24 cellular contexts compared by ENCODE assay signal in genomic region chr14:53110103-53110502, GRCh38. TPM values are rescaled to one million over a fixed set of nuclear protein-coding genes. Genes with fewer than 3 reads are reported as not detected.
DNase-seq lines count a peak whose midpoint lies in the region; ATAC-seq and TF ChIP-seq lines count a peak whose summit lies in the region.
"Had no signal": no experiment of that assay in that cellular context is flagged by ENCODE, and none has a peak within 500 bp of the region (broad histone marks: within the 10 kb centered on the region; RNA-seq: fewer than 3 reads in every experiment).

No MANE protein-coding gene starts in this region.

- no peak overlapping the region for H3K4me3 Mint-ChIP-seq in activated T-helper 17 cell treated with anti-CD3 and anti-CD28 coated beads, Interleukin-2, amount 50 U/mL, for 72 hours
- H3K4me3 Mint-ChIP-seq: activated B cell treated with CpG ODN at 0.5 μM for 24 hours; activated naive CD8-positive, alpha-beta T cell treated with anti-CD3 and anti-CD28 coated beads, Interleukin-2, amount 10 ng/mL, durations not matched to agents 7 days and 5 days had no signal

- H3K36me3 ChIP-seq in BLaER1 = peaks cover 19% of the 10 kb centered on the region
- no peaks in the 10 kb centered on the region; the same call in 1 of the 2 replicates for H3K36me3 ChIP-seq in GM06990 (ENCODE audit: control insufficient read depth, insufficient read depth, low read length)
- no peaks in the 10 kb centered on the region for H3K36me3 ChIP-seq in aorta (ENCODE audit: control insufficient read depth in 1 of 2, insufficient read depth in 2 of 2, low read length in 1 of 2)
- H3K36me3 ChIP-seq in testis (ENCODE audit: low read depth, missing control alignments) = no peaks in the 10 kb centered on the region
- H3K36me3 ChIP-seq: HAP-1, ovary, tibial nerve had no signal

- H3K27me3 Mint-ChIP-seq in activated T-helper 17 cell treated with anti-CD3 and anti-CD28 coated beads, Interleukin-2, amount 50 U/mL, for 72 hours = no peaks in the 10 kb centered on the region
- H3K27me3 Mint-ChIP-seq: activated B cell treated with CpG ODN at 0.5 μM for 24 hours; activated naive CD8-positive, alpha-beta T cell treated with anti-CD3 and anti-CD28 coated beads, Interleukin-2, amount 10 ng/mL, durations not matched to agents 7 days and 5 days had no signal

- WGBS in aorta, 2 donors = 98 to 100% methylated on average over 1 of the region's 1 CpG
- WGBS in testis, 2 donors = 97 to 100% methylated on average over 1 of the region's 1 CpG

- H3K36me3 Mint-ChIP-seq in activated T-helper 17 cell treated with anti-CD3 and anti-CD28 coated beads, Interleukin-2, amount 50 U/mL, for 72 hours (ENCODE audit: low read depth) = no peaks in the 10 kb centered on the region

- H3K9ac ChIP-seq in BLaER1 = peak overlapping the region; percentile 76

- DNase-seq in GM06990 (ENCODE audit: extremely low read depth, insufficient read length) = no peak
- peak; percentile 16 for DNase-seq in Jurkat, Clone E6-1 (ENCODE audit: low read depth, low spot score)
- no peak for DNase-seq in aorta
- DNase-seq in testis = no peak
- DNase-seq: activated B cell treated with CpG ODN at 0.5 μM for 24 hours; activated CD4-positive, alpha-beta T cell treated with anti-CD3 and anti-CD28 coated beads, Interleukin-2, amount 50 U/mL, for 4 hours; activated CD8-positive, alpha-beta memory T cell treated with anti-CD3 and anti-CD28 coated beads, Interleukin-2, amount 50 U/mL, for 48 hours; activated naive CD8-positive, alpha-beta T cell treated with anti-CD3 and anti-CD28 coated beads, Interleukin-2, amount 10 ng/mL, durations not matched to agents 7 days and 5 days; Calu3; caudate nucleus; KBM-7; left cardiac atrium; NCI-H146; ovary; PC-9; SW 1271; T1000 had no signal

- no peaks in the 10 kb centered on the region for H3K27me3 ChIP-seq in BLaER1
- no peaks in the 10 kb centered on the region for H3K27me3 ChIP-seq in GM06990 (replicated peaks; ENCODE audit: control insufficient read depth, insufficient read depth, low read length)
- no peaks in the 10 kb centered on the region for H3K27me3 ChIP-seq in aorta (ENCODE audit: control insufficient read depth in 1 of 2, insufficient read depth in 2 of 2, low read length in 1 of 2)
- no peaks in the 10 kb centered on the region for H3K27me3 ChIP-seq in testis
- H3K27me3 ChIP-seq: hepatocyte, ovary, tibial nerve had no signal

- TF ChIP-seq POLR2A in testis (IDR thresholded peaks at IDR 0.05) = no peak

- H3K9me3 ChIP-seq in BLaER1 = peaks cover 37% of the 10 kb centered on the region
- no peaks in the 10 kb centered on the region for H3K9me3 ChIP-seq in aorta (ENCODE audit: control insufficient read depth, low read length)
- H3K9me3 ChIP-seq in testis = no peaks in the 10 kb centered on the region
- H3K9me3 ChIP-seq: HAP-1, ovary had no signal

- H3K4me2 ChIP-seq in BLaER1 = peak overlapping the region; percentile 99
- H3K4me2 ChIP-seq: hepatocyte, PC-9 had no signal

- intact Hi-C loops in aorta (cut with DNase I) = no loop called here
- intact Hi-C loops in testis (cut with DNase I; ENCODE audit: low total_unique reads) = no loop called here

- no peak overlapping the region for H3K27ac Mint-ChIP-seq in activated T-helper 17 cell treated with anti-CD3 and anti-CD28 coated beads, Interleukin-2, amount 50 U/mL, for 72 hours
- H3K27ac Mint-ChIP-seq: activated B cell treated with CpG ODN at 0.5 μM for 24 hours; activated naive CD8-positive, alpha-beta T cell treated with anti-CD3 and anti-CD28 coated beads, Interleukin-2, amount 10 ng/mL, durations not matched to agents 7 days and 5 days had no signal

- H4K20me1 ChIP-seq in BLaER1 = no peaks in the 10 kb centered on the region; the same call in 1 of the 2 replicates

- peak; percentile 63 for ATAC-seq in activated T-helper 17 cell treated with anti-CD3 and anti-CD28 coated beads, Interleukin-2, amount 50 U/mL, for 72 hours (replicated peaks)
- ATAC-seq in aorta (ENCODE audit: low FRiP score) = no peak
- ATAC-seq in esophagus mucosa = no peak
- ATAC-seq: left cardiac atrium, Right ventricle myocardium inferior had no signal

- no peak for TF ChIP-seq CTCF in GM06990 (IDR thresholded peaks at IDR 0.05; ENCODE audit: insufficient read depth, low read length, poor library complexity, severe bottlenecking)
- TF ChIP-seq CTCF in testis (IDR thresholded peaks at IDR 0.05) = no peak

- no peaks in the 10 kb centered on the region for H3K9me3 Mint-ChIP-seq in activated T-helper 17 cell treated with anti-CD3 and anti-CD28 coated beads, Interleukin-2, amount 50 U/mL, for 72 hours
- H3K9me3 Mint-ChIP-seq: activated B cell treated with CpG ODN at 0.5 μM for 24 hours had no signal

- H3K4me1 Mint-ChIP-seq in activated T-helper 17 cell treated with anti-CD3 and anti-CD28 coated beads, Interleukin-2, amount 50 U/mL, for 72 hours = peaks cover 10% of the 10 kb centered on the region

- H3K27ac ChIP-seq in BLaER1 (peak overlapping the region; percentile 90), aorta (ENCODE audit: low read depth in 1 of 2, low read length in 2 of 2) (no peak overlapping the region), testis (no peak overlapping the region)
- H3K27ac ChIP-seq: hepatocyte, ovary, PC-9 had no signal

- H3K4me3 ChIP-seq in BLaER1 (peak overlapping the region; percentile 64; the same call in 1 of the 2 replicates), GM06990 (replicated peaks; ENCODE audit: low read depth, low read length) (peak overlapping the region; percentile 54), aorta (ENCODE audit: low read length in 2 of 2) (no peak overlapping the region), testis (no peak overlapping the region)
- no peak overlapping the region for H3K4me3 ChIP-seq in Jurkat, Clone E6-1 (ENCODE audit: low read length)
- H3K4me3 ChIP-seq: HAP-1, hepatocyte, ovary, PC-9, tibial nerve had no signal

- H3K4me1 ChIP-seq in BLaER1 (peaks cover 44% of the 10 kb centered on the region), aorta (ENCODE audit: control insufficient read depth in 1 of 2, insufficient read depth in 2 of 2, low read length in 2 of 2) (no peaks in the 10 kb centered on the region), testis (no peaks in the 10 kb centered on the region)
- H3K4me1 ChIP-seq: tibial nerve had no signal

RNA-seq across cellular contexts. Expression of gene DDHD1, which starts 43.0 kb away (rescaled TPM):
- 8.3 TPM for polyA plus RNA-seq in Jurkat, Clone E6-1 (2012; ENCODE audit: insufficient read depth, insufficient read length)
- 100 to 1,000 TPM in 1 of 2 donors, 10 to 100 TPM in 1; 46.7 to 146 TPM for total RNA-seq in activated T-helper 17 cell treated with anti-CD3 and anti-CD28 coated beads, Interleukin-2, amount 50 U/mL, for 72 hours
- total RNA-seq in aorta = 10 to 100 TPM; 21.1 to 29.8 TPM
- polyA plus RNA-seq in aorta = 1 to 10 TPM; 1.1 to 6.0 TPM
- total RNA-seq in testis = 10 to 100 TPM; 72.7 to 76.2 TPM
- polyA plus RNA-seq in testis (ENCODE audit: insufficient read depth, low read depth, low replicate concordance) = 41.6 TPM
- 2.8 TPM for total RNA-seq in esophagus mucosa

Comparison
In these comparisons a context has a peak if more than half of its experiments do, and no peak if none do; other contexts are left out.
1. H3K4me3 ChIP-seq: peak in BLaER1 (single experiment) and GM06990 (single experiment); none in Jurkat, Clone E6-1 (single experiment), aorta (0 of 2) and testis (0 of 2).